22 cellular contexts compared by ENCODE assay signal in the genomic region with DNA sequence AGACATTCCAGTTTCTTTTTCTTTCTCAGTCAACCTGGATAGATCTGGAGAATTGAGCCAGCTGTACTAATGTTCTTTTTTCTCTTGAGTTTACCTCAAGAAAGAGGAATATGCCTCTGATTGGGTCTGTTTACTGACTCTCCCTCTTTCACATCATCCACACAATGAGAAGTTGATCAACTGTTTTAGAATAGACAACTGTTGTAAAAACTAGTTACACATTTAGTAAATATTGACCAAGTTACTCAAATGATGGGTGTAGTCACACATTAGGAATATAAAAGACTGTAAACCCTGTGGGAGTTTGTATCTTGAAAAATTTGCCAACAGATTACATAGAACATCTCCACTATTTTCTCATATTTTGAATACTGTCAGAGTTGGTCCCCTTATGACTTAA.
"Had no signal": no experiment of that assay in that cellular context is flagged by ENCODE, and none has a peak within 500 bp of the region (broad histone marks: within the 10 kb centered on the region; RNA-seq: fewer than 3 reads in every experiment).

No MANE protein-coding gene starts in this region.

- DNase-seq: activated CD4-positive, alpha-beta memory T cell treated with anti-CD3 and anti-CD28 coated beads, Interleukin-2, amount 10 ng/mL, durations not matched to agents 7 days and 5 days; activated CD4-positive, alpha-beta T cell treated with anti-CD3 and anti-CD28 coated beads for 1 hour; activated CD4-positive, alpha-beta T cell treated with anti-CD3 and anti-CD28 coated beads for 4 hours; activated CD4-positive, alpha-beta T cell treated with anti-CD3 and anti-CD28 coated beads, Interleukin-2, amount 10 ng/mL, durations not matched to agents 7 days and 5 days; activated CD4-positive, alpha-beta T cell treated with anti-CD3 and anti-CD28 coated beads, Interleukin-2, amount 50 U/mL, for 4 hours; activated CD4-positive, CD25-positive, alpha-beta regulatory T cell; activated CD8-positive, alpha-beta memory T cell treated with anti-CD3 and anti-CD28 coated beads, Interleukin-2, amount 50 U/mL, for 48 hours; activated gamma-delta T cell; activated naive CD4-positive, alpha-beta T cell; activated naive CD4-positive, alpha-beta T cell treated with anti-CD3 and anti-CD28 coated beads, Interleukin-2, amount 10 ng/mL, durations not matched to agents 7 days and 5 days; activated naive CD8-positive, alpha-beta T cell treated with anti-CD3 and anti-CD28 coated beads, Interleukin-2, amount 10 ng/mL, durations not matched to agents 7 days and 5 days; activated T-cell treated with anti-CD3 and anti-CD28 coated beads for 4 hours; activated T-cell treated with anti-CD3 and anti-CD28 coated beads, Interleukin-2, amount 50 U/mL, for 24 hours; activated T-cell treated with anti-CD3 and anti-CD28 coated beads, Interleukin-2, amount 50 U/mL, for 72 hours; anterior cingulate cortex; brain microvascular endothelial cell; effector CD8-positive, alpha-beta T cell; esophagus squamous epithelium; foreskin melanocyte; T-helper 2 cell had no signal

- H3K9me3 ChIP-seq: esophagus squamous epithelium, gastroesophageal sphincter had no signal

- H3K4me3 ChIP-seq: esophagus squamous epithelium, gastroesophageal sphincter had no signal

- H3K36me3 ChIP-seq: brain microvascular endothelial cell, esophagus squamous epithelium, gastroesophageal sphincter had no signal

- H3K4me1 ChIP-seq: esophagus squamous epithelium, gastroesophageal sphincter had no signal

- H3K27me3 ChIP-seq: brain microvascular endothelial cell, esophagus squamous epithelium, gastroesophageal sphincter had no signal

- H3K27ac ChIP-seq: brain microvascular endothelial cell, epithelial cell of prostate, esophagus squamous epithelium, gastroesophageal sphincter had no signal
